8 cellular contexts compared by ENCODE assay signal in the genomic region with DNA sequence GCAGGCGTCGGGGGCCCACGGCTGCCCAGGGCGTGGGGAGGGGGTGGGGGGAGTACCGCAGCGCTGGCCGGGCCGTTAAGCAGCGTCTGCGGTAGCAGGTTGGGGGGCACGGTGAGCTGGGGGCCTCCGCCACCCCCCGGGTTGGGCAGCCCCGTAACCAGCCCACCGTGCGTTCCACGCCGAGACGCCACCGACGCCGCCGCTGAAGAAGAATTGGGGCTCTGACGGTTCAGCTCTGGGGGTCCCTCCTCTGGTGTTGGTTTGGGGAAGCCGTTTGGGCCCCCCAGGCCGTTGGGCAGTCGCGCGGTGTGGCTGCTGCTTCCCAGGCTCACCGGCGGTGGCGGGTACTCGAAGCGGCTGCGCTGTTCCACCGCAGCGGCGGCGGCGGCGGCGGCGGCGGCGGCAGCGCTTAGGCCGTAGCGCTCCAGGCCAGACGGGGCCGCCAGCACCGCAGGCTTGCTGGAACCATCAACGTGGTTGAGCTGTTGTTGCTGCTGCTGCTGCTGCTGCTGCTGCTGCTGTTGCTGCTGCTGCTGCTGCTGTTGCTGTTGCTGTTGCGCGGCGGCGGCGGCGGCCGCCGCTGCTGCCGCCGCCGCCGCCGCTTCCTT. TPM values are rescaled to one million over a fixed set of nuclear protein-coding genes. Genes with fewer than 3 reads are reported as not detected.
A peak's percentile ranks its signal among the peaks of the same experiment; 100 is the strongest.
DNase-seq lines count a peak whose midpoint lies in the region; ATAC-seq and TF ChIP-seq lines count a peak whose summit lies in the region.

No MANE protein-coding gene starts in this region.

- H3K27me3 Mint-ChIP-seq in Calu3 (ENCODE audit: unreplicated experiment) = no peaks in the 10 kb centered on the region
- H3K27me3 Mint-ChIP-seq in activated T-helper 1 cell treated with anti-CD3 and anti-CD28 coated beads, Interleukin-12 subunit alpha, Interleukin-12 subunit beta, Interleukin-2, Interleukin-4 antibody, amounts not matched to agents 30 ng/mL and 10 ng/mL and 1 ng/mL, durations not matched to agents 14 hours and 24 hours and 36 hours (ENCODE audit: insufficient read depth) = no peaks in the 10 kb centered on the region

- TF ChIP-seq CTCF in Calu3 (IDR thresholded peaks at IDR 0.05; ENCODE audit: unreplicated experiment) (no peak), fibroblast of pulmonary artery (IDR thresholded peaks at IDR 0.05; ENCODE audit: low read length, missing control alignments) (no peak)

- peak; percentile 16 for ATAC-seq in GM21619 (IDR thresholded peaks at IDR 0.05; ENCODE audit: unreplicated experiment)

- H3K27me3 ChIP-seq in neuron (ENCODE audit: insufficient read depth, low read length) = no peaks in the 10 kb centered on the region

- intact Hi-C loops in Calu3 (cut with micrococcal nuclease; ENCODE audit: unreplicated experiment) = loop anchor here (1.0 kb wide), 1 partner anchor 23 kb away; no protein-coding TSS in a partner anchor
- intact Hi-C loops in activated T-helper 1 cell treated with anti-CD3 and anti-CD28 coated beads, Interleukin-12 subunit alpha, Interleukin-12 subunit beta, Interleukin-2, Interleukin-4 antibody, amounts not matched to agents 30 ng/mL and 10 ng/mL and 1 ng/mL, durations not matched to agents 14 hours and 24 hours and 36 hours (cut with micrococcal nuclease) = no loop called here

- H3K4me1 ChIP-seq in neuron (ENCODE audit: insufficient read depth, low read length) = peaks cover 52% of the 10 kb centered on the region

- H3K36me3 Mint-ChIP-seq in Calu3 (ENCODE audit: insufficient read depth, unreplicated experiment) = peaks cover 62% of the 10 kb centered on the region
- H3K36me3 Mint-ChIP-seq in activated T-helper 1 cell treated with anti-CD3 and anti-CD28 coated beads, Interleukin-12 subunit alpha, Interleukin-12 subunit beta, Interleukin-2, Interleukin-4 antibody, amounts not matched to agents 30 ng/mL and 10 ng/mL and 1 ng/mL, durations not matched to agents 14 hours and 24 hours and 36 hours (ENCODE audit: low read depth) = peaks cover 13% of the 10 kb centered on the region

- H3K9me3 ChIP-seq in neuron (ENCODE audit: low read length) = no peaks in the 10 kb centered on the region

- H3K27ac Mint-ChIP-seq in Calu3 (ENCODE audit: unreplicated experiment) = no peak overlapping the region
- H3K27ac Mint-ChIP-seq in activated T-helper 1 cell treated with anti-CD3 and anti-CD28 coated beads, Interleukin-12 subunit alpha, Interleukin-12 subunit beta, Interleukin-2, Interleukin-4 antibody, amounts not matched to agents 30 ng/mL and 10 ng/mL and 1 ng/mL, durations not matched to agents 14 hours and 24 hours and 36 hours = no peak overlapping the region

- peaks cover 6% of the 10 kb centered on the region for H3K36me3 ChIP-seq in neuron (ENCODE audit: insufficient read depth, low read length)

- DNase-seq in Calu3 (peak; percentile 56), NCI-H2171 treated with DMSO at 0.1 percent for 48 hours (lab: John Stamatoyannopoulos, UW) (peak; percentile 48), fibroblast of pulmonary artery (ENCODE audit: low read depth) (peak; percentile 58), iPS-NIHi11 (ENCODE audit: low spot score) (no peak), NCI-H128 (lab: John Stamatoyannopoulos, UW; ENCODE audit: unreplicated experiment) (no peak)
- peak; percentile 30 for DNase-seq in activated T-helper 1 cell treated with anti-CD3 and anti-CD28 coated beads, Interleukin-12 subunit alpha, Interleukin-12 subunit beta, Interleukin-2, Interleukin-4 antibody, amounts not matched to agents 30 ng/mL and 10 ng/mL and 1 ng/mL, durations not matched to agents 14 hours and 24 hours and 36 hours (ENCODE audit: low spot score)

- no peak overlapping the region for H2AFZ ChIP-seq in neuron (ENCODE audit: low read depth, low read length)

- H3K4me3 ChIP-seq in fibroblast of pulmonary artery (replicated peaks; ENCODE audit: low read depth, low read length) (peak overlapping the region; percentile 94), neuron (ENCODE audit: low read length) (peak overlapping the region; percentile 78)

- CTCF ChIA-PET in Calu3 (lab: Charles Lee) = interaction anchor here (1.4 to 2.4 kb wide), 3 partner anchors 74 to 113 kb away, joined by 5 to 9 read pairs (median 9); no protein-coding TSS in a partner anchor

- peaks cover 44% of the 10 kb centered on the region for H3K4me1 Mint-ChIP-seq in Calu3 (ENCODE audit: low read depth, unreplicated experiment)
- H3K4me1 Mint-ChIP-seq in activated T-helper 1 cell treated with anti-CD3 and anti-CD28 coated beads, Interleukin-12 subunit alpha, Interleukin-12 subunit beta, Interleukin-2, Interleukin-4 antibody, amounts not matched to agents 30 ng/mL and 10 ng/mL and 1 ng/mL, durations not matched to agents 14 hours and 24 hours and 36 hours (ENCODE audit: low read depth) = peaks cover 59% of the 10 kb centered on the region

- peak overlapping the region; percentile 75 for H3K4me3 Mint-ChIP-seq in Calu3 (ENCODE audit: low read depth, unreplicated experiment)
- H3K4me3 Mint-ChIP-seq in activated T-helper 1 cell treated with anti-CD3 and anti-CD28 coated beads, Interleukin-12 subunit alpha, Interleukin-12 subunit beta, Interleukin-2, Interleukin-4 antibody, amounts not matched to agents 30 ng/mL and 10 ng/mL and 1 ng/mL, durations not matched to agents 14 hours and 24 hours and 36 hours = peak overlapping the region; percentile 80

- no peaks in the 10 kb centered on the region for H3K9me3 Mint-ChIP-seq in Calu3 (ENCODE audit: low read depth, unreplicated experiment)
- no peaks in the 10 kb centered on the region for H3K9me3 Mint-ChIP-seq in activated T-helper 1 cell treated with anti-CD3 and anti-CD28 coated beads, Interleukin-12 subunit alpha, Interleukin-12 subunit beta, Interleukin-2, Interleukin-4 antibody, amounts not matched to agents 30 ng/mL and 10 ng/mL and 1 ng/mL, durations not matched to agents 14 hours and 24 hours and 36 hours

- no TSS peak for BruUV-seq in Calu3 (replicated peaks; lab: Mats Ljungman, UMichigan)

RNA-seq across cellular contexts. Expression of gene IRF2BPL, which starts 1.5 kb away (rescaled TPM):
- 30.1 and 33.1 TPM in 2 replicates for total RNA-seq in Calu3 (2022)
- 24.9 and 26.5 TPM in 2 replicates for total RNA-seq in activated T-helper 1 cell treated with anti-CD3 and anti-CD28 coated beads, Interleukin-12 subunit alpha, Interleukin-12 subunit beta, Interleukin-2, Interleukin-4 antibody, amounts not matched to agents 30 ng/mL and 10 ng/mL and 1 ng/mL, durations not matched to agents 14 hours and 24 hours and 36 hours

Comparison
In these comparisons a context has a peak if more than half of its experiments do, and no peak if none do; other contexts are left out.
1. DNase-seq: peak in Calu3 (single experiment), NCI-H2171 treated with DMSO at 0.1 percent for 48 hours (single experiment), activated T-helper 1 cell treated with anti-CD3 and anti-CD28 coated beads, Interleukin-12 subunit alpha, Interleukin-12 subunit beta, Interleukin-2, Interleukin-4 antibody, amounts not matched to agents 30 ng/mL and 10 ng/mL and 1 ng/mL, durations not matched to agents 14 hours and 24 hours and 36 hours (single experiment) and fibroblast of pulmonary artery (single experiment); none in iPS-NIHi11 (single experiment) and NCI-H128 (single experiment).